In the genomic region with DNA sequence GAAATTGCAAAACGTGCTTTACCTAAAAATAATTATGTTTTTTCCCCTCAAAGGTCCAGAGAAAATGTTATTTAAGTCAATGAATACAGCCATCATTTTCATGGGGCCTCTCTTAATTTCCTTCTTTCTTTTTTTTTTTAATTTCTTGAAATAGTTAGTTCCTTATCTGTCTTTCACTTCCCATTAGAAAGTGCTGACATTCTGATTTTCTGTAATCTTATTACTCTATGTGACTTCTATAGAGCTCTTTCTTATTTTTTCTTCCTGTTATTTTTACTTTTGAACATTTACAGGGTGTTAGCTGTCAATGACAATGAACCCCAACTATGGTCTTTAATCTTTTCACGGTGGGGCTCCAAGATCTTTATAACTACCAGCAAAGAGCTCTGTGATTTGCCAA, we compare ENCODE assay signal across 25 cellular contexts. TPM values are rescaled to one million over a fixed set of nuclear protein-coding genes. Genes with fewer than 3 reads are reported as not detected.
DNase-seq lines count a peak whose midpoint lies in the region; ATAC-seq, FAIRE-seq and TF ChIP-seq lines count a peak whose summit lies in the region.
"Had no signal": no experiment of that assay in that cellular context is flagged by ENCODE, and none has a peak within 500 bp of the region (broad histone marks: within the 10 kb centered on the region; RNA-seq: fewer than 3 reads in every experiment).

No MANE protein-coding gene starts in this region.

- no peak for FAIRE-seq in K562 (lab: Jason Lieb, UNC)
- FAIRE-seq: GM12892, pancreas had no signal

- H3K4me1 ChIP-seq in K562 (replicated peaks in 1 of 2; ENCODE audit: control insufficient read depth in 2 of 2, insufficient read depth in 2 of 2, low read length in 2 of 2) (no peaks in the 10 kb centered on the region), body of pancreas (no peaks in the 10 kb centered on the region)
- H3K4me1 ChIP-seq: pancreas had no signal

- H3K9me1 ChIP-seq in K562 (ENCODE audit: control insufficient read depth, insufficient read depth, low read length): no peaks in the 10 kb centered on the region

- CTCF ChIA-PET in activated CD4-positive, alpha-beta T cell treated with anti-CD3 and anti-CD28 coated beads for 36 hours (lab: Charles Lee): interaction anchor here (1.2 to 3.9 kb wide), 6 partner anchors 11 to 82 kb away, joined by 3 to 21 read pairs (median 6); no protein-coding TSS in a partner anchor
- CTCF ChIA-PET in K562 (lab: Yijun Ruan, JAX; ENCODE audit: low intra/inter-chr PET ratio): no interaction called here

- no TSS peak for BruUV-seq in K562 (replicated peaks; lab: Mats Ljungman, UMichigan)

- ATAC-seq in activated CD4-positive, alpha-beta T cell treated with anti-CD3 and anti-CD28 coated beads for 36 hours: no peak
- no peak for ATAC-seq in K562
- ATAC-seq in stimulated activated effector memory CD8-positive, alpha-beta T cell treated with anti-CD3 and anti-CD28 coated beads, Interleukin-12 subunit alpha, Interleukin-12 subunit beta, amount 100 ng/mL, for 72 hours: no peak
- no peak for ATAC-seq in body of pancreas
- ATAC-seq: left ventricle myocardium superior had no signal

- no peak for DNase-seq in activated CD4-positive, alpha-beta T cell treated with anti-CD3 and anti-CD28 coated beads for 36 hours
- DNase-seq in activated CD4-positive, alpha-beta T cell treated with anti-CD3 and anti-CD28 coated beads for 48 hours: no peak
- DNase-seq in NOMO-1 treated with dmso at 0.1 percent for 144 hours (lab: John Stamatoyannopoulos, UW; ENCODE audit: unreplicated experiment) (peak; percentile 39), K562 (ENCODE audit: extremely low read depth in 1 of 4, low spot score in 3 of 4) (no peak), body of pancreas (no peak), cortex of kidney (lab: John Stamatoyannopoulos, UW) (no peak)
- no peak for DNase-seq in stimulated activated effector memory CD8-positive, alpha-beta T cell treated with anti-CD3 and anti-CD28 coated beads, Interleukin-12 subunit alpha, Interleukin-12 subunit beta, amount 100 ng/mL, for 72 hours (ENCODE audit: low spot score in 2 of 2)
- DNase-seq in activated CD8-positive, alpha-beta memory T cell treated with anti-CD3 and anti-CD28 coated beads for 24 hours: no peak
- DNase-seq: 8988T; activated naive CD4-positive, alpha-beta T cell treated with Interleukin-2 at 50 U/mL for 16 hours; anterior cingulate cortex; C1 segment of cervical spinal cord; cerebellar nuclear complex; effector memory CD4-positive, alpha-beta T cell; esophagus squamous epithelium; HFFc6; KG1; left ventricle myocardium superior; NCI-H1436 treated with DMSO at 0.1 percent for 48 hours; pancreas; stimulated activated CD4-positive, alpha-beta T cell treated with anti-CD3 and anti-CD28 coated beads, Interleukin-4, amount 100 ng/mL, for 4 hours had no signal

- H2AFZ ChIP-seq in K562 (ENCODE audit: low read depth, low read length): no peak overlapping the region

- H3K27ac ChIP-seq in K562 (ENCODE audit: extremely low read depth, low read depth, low read length) (no peak overlapping the region), body of pancreas (peak overlapping the region in 1 of 4 donors; percentile 34)
- H3K27ac ChIP-seq: pancreas, suprapubic skin had no signal

- intact Hi-C loops in activated CD4-positive, alpha-beta T cell treated with anti-CD3 and anti-CD28 coated beads for 36 hours (cut with DNase I, micrococcal nuclease): no loop called here
- intact Hi-C loops in K562 (cut with micrococcal nuclease) (no loop called here), body of pancreas (cut with DNase I) (no loop called here)

- H3K27me3 Mint-ChIP-seq in activated CD4-positive, alpha-beta T cell treated with anti-CD3 and anti-CD28 coated beads for 36 hours: no peaks in the 10 kb centered on the region

- H3K36me3 ChIP-seq in K562 (ENCODE audit: control insufficient read depth, insufficient read depth, low read length): no peaks in the 10 kb centered on the region
- no peaks in the 10 kb centered on the region for H3K36me3 ChIP-seq in body of pancreas (replicated peaks in 1 of 2; ENCODE audit: insufficient read depth in 1 of 2, low read depth in 2 of 2)
- H3K36me3 ChIP-seq: esophagus squamous epithelium, pancreas, suprapubic skin had no signal

- peaks cover 14% of the 10 kb centered on the region for H3K9me3 Mint-ChIP-seq in activated CD4-positive, alpha-beta T cell treated with anti-CD3 and anti-CD28 coated beads for 36 hours (ENCODE audit: low read depth)
- H3K9me3 Mint-ChIP-seq in stimulated activated effector memory CD8-positive, alpha-beta T cell treated with anti-CD3 and anti-CD28 coated beads, Interleukin-12 subunit alpha, Interleukin-12 subunit beta, amount 100 ng/mL, for 72 hours: peaks cover 15% of the 10 kb centered on the region

- no peak overlapping the region for H3K4me2 ChIP-seq in K562 (ENCODE audit: insufficient read depth, low read length)

- peak overlapping the region; percentile 70 for H3K27ac Mint-ChIP-seq in activated CD4-positive, alpha-beta T cell treated with anti-CD3 and anti-CD28 coated beads for 36 hours
- peak overlapping the region; percentile 77 for H3K27ac Mint-ChIP-seq in stimulated activated effector memory CD8-positive, alpha-beta T cell treated with anti-CD3 and anti-CD28 coated beads, Interleukin-12 subunit alpha, Interleukin-12 subunit beta, amount 100 ng/mL, for 72 hours
- H3K27ac Mint-ChIP-seq: HFFc6 had no signal

- H3K27me3 ChIP-seq in K562 (ENCODE audit: control insufficient read depth in 2 of 2, insufficient read depth in 2 of 2, low read length in 2 of 2) (no peaks in the 10 kb centered on the region), body of pancreas (no peaks in the 10 kb centered on the region)
- H3K27me3 ChIP-seq: esophagus squamous epithelium, pancreas, suprapubic skin had no signal

- in situ Hi-C loops in K562 (cut with MboI): no loop called here

- TF ChIP-seq POLR2A in K562 (conservative IDR thresholded peaks at IDR 0.05): no peak
- TF ChIP-seq POLR2A in body of pancreas (IDR thresholded peaks at IDR 0.05): no peak

- H3K36me3 Mint-ChIP-seq in activated CD4-positive, alpha-beta T cell treated with anti-CD3 and anti-CD28 coated beads for 36 hours (ENCODE audit: low read depth): peaks cover 13% of the 10 kb centered on the region
- no peaks in the 10 kb centered on the region for H3K36me3 Mint-ChIP-seq in stimulated activated effector memory CD8-positive, alpha-beta T cell treated with anti-CD3 and anti-CD28 coated beads, Interleukin-12 subunit alpha, Interleukin-12 subunit beta, amount 100 ng/mL, for 72 hours

- H3K9ac ChIP-seq in K562 (ENCODE audit: insufficient read depth in 1 of 2, low read depth in 2 of 2, low read length in 2 of 2): no peak overlapping the region

- 0% methylated on average over 2 of the region's 2 CpGs for WGBS in K562 (ENCODE audit: insufficient coverage, low coverage, missing lambda C conversion rate)
- 44 to 61% methylated on average over 2 of the region's 2 CpGs for WGBS in body of pancreas, 2 donors

- peaks cover 49% of the 10 kb centered on the region for H3K4me1 Mint-ChIP-seq in activated CD4-positive, alpha-beta T cell treated with anti-CD3 and anti-CD28 coated beads for 36 hours
- H3K4me1 Mint-ChIP-seq in stimulated activated effector memory CD8-positive, alpha-beta T cell treated with anti-CD3 and anti-CD28 coated beads, Interleukin-12 subunit alpha, Interleukin-12 subunit beta, amount 100 ng/mL, for 72 hours: peaks cover 53% of the 10 kb centered on the region

- TF ChIP-seq CTCF in K562 (IDR thresholded peaks at IDR 0.05 in 2 of 3, conservative IDR thresholded peaks at IDR 0.05 in 1 of 3; ENCODE audit: insufficient read depth in 2 of 3, low read depth in 1 of 3, low read length in 3 of 3) (no peak), body of pancreas (IDR thresholded peaks at IDR 0.05) (no peak)

- POLR2A ChIA-PET in activated CD4-positive, alpha-beta T cell treated with anti-CD3 and anti-CD28 coated beads for 36 hours (lab: Charles Lee): interaction anchor here (0.6 to 2.1 kb wide), 6 partner anchors 11 to 200 kb away, joined by 3 to 10 read pairs (median 5); no protein-coding TSS in a partner anchor
- POLR2A ChIA-PET in K562 (lab: Yijun Ruan, JAX): no interaction called here

- TF ChIP-seq RAD21 in K562 (CRISPR knock-in tag; conservative IDR thresholded peaks at IDR 0.05 in 1 of 2, IDR thresholded peaks at IDR 0.05 in 1 of 2): no peak

- H3K4me3 ChIP-seq in K562: no peak overlapping the region
- no peak overlapping the region for H3K4me3 ChIP-seq in body of pancreas
- H3K4me3 ChIP-seq: esophagus squamous epithelium, pancreas, skin epidermis, suprapubic skin had no signal

- no peak for TF ChIP-seq EP300 in K562 (IDR thresholded peaks at IDR 0.05; ENCODE audit: low read length)

- no peaks in the 10 kb centered on the region for H3K9me3 ChIP-seq in K562 (replicated peaks; ENCODE audit: control insufficient read depth, insufficient read depth, low read depth, low read length)
- H3K9me3 ChIP-seq in body of pancreas: peaks cover 0 to 5% (median 0%) of the 10 kb centered on the region in 3 donors
- H3K9me3 ChIP-seq: pancreas had no signal

- no peaks in the 10 kb centered on the region for H3K79me2 ChIP-seq in K562 (ENCODE audit: control insufficient read depth, insufficient read depth, low read length)

- no peak overlapping the region for H3K4me3 Mint-ChIP-seq in activated CD4-positive, alpha-beta T cell treated with anti-CD3 and anti-CD28 coated beads for 36 hours
- H3K4me3 Mint-ChIP-seq in stimulated activated effector memory CD8-positive, alpha-beta T cell treated with anti-CD3 and anti-CD28 coated beads, Interleukin-12 subunit alpha, Interleukin-12 subunit beta, amount 100 ng/mL, for 72 hours: peak overlapping the region; percentile 5
- H3K4me3 Mint-ChIP-seq: HFFc6 had no signal

- no peaks in the 10 kb centered on the region for H4K20me1 ChIP-seq in K562 (replicated peaks; ENCODE audit: control insufficient read depth, insufficient read depth, low read length)

RNA-seq across cellular contexts. Expression of gene CTLA4, which starts 30.0 kb away (rescaled TPM):
- total RNA-seq in activated CD4-positive, alpha-beta T cell treated with anti-CD3 and anti-CD28 coated beads for 36 hours: 100 to 1,000 TPM; 121 to 127 TPM
- not detected in 2 replicates for total RNA-seq in K562 (2011; cell fraction: chromatin; rRNA removed; ENCODE audit: low replicate concordance)
- not detected in 2 replicates for total RNA-seq in K562 (2011; cell fraction: nucleolus; rRNA removed)
- total RNA-seq in K562 (2011; cell fraction: nucleoplasm; rRNA removed): not detected in 2 replicates
- total RNA-seq in K562 (2014; rRNA removed): not detected in 2 replicates
- total RNA-seq in K562 (2014; rRNA removed; fragmentation: Illumina TruSeq; extraction: Trizol): 0.22 TPM in 1 of 2 replicates, not detected in the other
- total RNA-seq in K562 (2015; rRNA removed; fragmentation: Illumina TruSeq; extraction: Trizol): 0.11 TPM in 1 of 2 replicates, not detected in the other
- total RNA-seq in K562 (2021): 0.11 and 0.40 TPM in 2 replicates
- polyA plus RNA-seq in K562 (2011; rRNA removed): not detected in 2 replicates
- not detected in 2 replicates for polyA plus RNA-seq in K562 (2011; cell fraction: cytosol; rRNA removed)
- polyA plus RNA-seq in K562 (2011; cell fraction: nucleus; rRNA removed): not detected in 2 replicates
- polyA plus RNA-seq in K562 (2012): 0.46 TPM in 1 of 2 replicates, not detected in the other
- 0.10 and 0.11 TPM in 2 replicates for polyA plus RNA-seq in K562 (2014; fragmentation: Illumina TruSeq; extraction: Trizol)
- polyA plus RNA-seq in K562 (2014; fragmentation: Nextera tagmentation; extraction: Ambion mirVana): under 1 TPM in 1 of 2 experiments, not detected in 1; 0.10 TPM
- 0.08 and 0.17 TPM in 2 replicates for polyA plus RNA-seq in K562 (2014; rRNA removed)
- polyA minus RNA-seq in K562 (2011; rRNA and poly(A)+ RNA removed): not detected in 2 replicates
- not detected in 2 replicates for polyA minus RNA-seq in K562 (2011; cell fraction: cytosol; rRNA and poly(A)+ RNA removed)
- polyA minus RNA-seq in K562 (2011; cell fraction: nucleus; rRNA and poly(A)+ RNA removed): not detected in 2 replicates
- total RNA-seq in body of pancreas: not detected
- total RNA-seq: HFFc6, left ventricle myocardium superior, myocyte had no signal
- polyA plus RNA-seq: pancreas had no signal

RNA-seq across cellular contexts. Expression of gene ICOS, which starts 39.0 kb away (rescaled TPM):
- 100 to 1,000 TPM; 133 to 161 TPM for total RNA-seq in activated CD4-positive, alpha-beta T cell treated with anti-CD3 and anti-CD28 coated beads for 36 hours
- not detected in 2 replicates for total RNA-seq in K562 (2011; cell fraction: chromatin; rRNA removed; ENCODE audit: low replicate concordance)
- total RNA-seq in K562 (2011; cell fraction: nucleolus; rRNA removed): not detected in 2 replicates
- total RNA-seq in K562 (2011; cell fraction: nucleoplasm; rRNA removed): not detected in 2 replicates
- total RNA-seq in K562 (2014; rRNA removed) (not detected in 2 replicates), K562 (2014; rRNA removed; fragmentation: Illumina TruSeq; extraction: Trizol) (not detected in 2 replicates), K562 (2015; rRNA removed; fragmentation: Illumina TruSeq; extraction: Trizol) (not detected in 2 replicates), K562 (2021) (0.27 TPM in 1 of 2 replicates, not detected in the other), body of pancreas (not detected)
- polyA plus RNA-seq in K562 (2011; rRNA removed) (not detected in 2 replicates), K562 (2014; fragmentation: Illumina TruSeq; extraction: Trizol) (not detected in 2 replicates), K562 (2014; fragmentation: Nextera tagmentation; extraction: Ambion mirVana) (not detected), K562 (2014; rRNA removed) (not detected in 2 replicates)
- not detected in 2 replicates for polyA plus RNA-seq in K562 (2011; cell fraction: cytosol; rRNA removed)
- not detected in 2 replicates for polyA plus RNA-seq in K562 (2011; cell fraction: nucleus; rRNA removed)
- polyA plus RNA-seq in K562 (2012): not detected in 2 replicates
- polyA minus RNA-seq in K562 (2011; rRNA and poly(A)+ RNA removed): not detected in 2 replicates
- polyA minus RNA-seq in K562 (2011; cell fraction: cytosol; rRNA and poly(A)+ RNA removed): not detected in 2 replicates
- not detected in 2 replicates for polyA minus RNA-seq in K562 (2011; cell fraction: nucleus; rRNA and poly(A)+ RNA removed)
- total RNA-seq: HFFc6, left ventricle myocardium superior, myocyte had no signal
- polyA plus RNA-seq: pancreas had no signal

Comparison
In these comparisons a context has a peak if more than half of its experiments do, and no peak if none do; other contexts are left out.
1. RNA of gene CTLA4, which starts 30.0 kb away (total RNA-seq): 121 to 127 TPM in activated CD4-positive, alpha-beta T cell treated with anti-CD3 and anti-CD28 coated beads for 36 hours; 0.11 to 0.40 TPM in K562 and not detected in body of pancreas; every median in the first group is over 10 times any median in the second.
2. RNA of gene ICOS, which starts 39.0 kb away (total RNA-seq): 133 to 161 TPM in activated CD4-positive, alpha-beta T cell treated with anti-CD3 and anti-CD28 coated beads for 36 hours; 0.27 TPM in K562 and not detected in body of pancreas; every median in the first group is over 100 times any median in the second.